In genomic region chr2:96552284-96553175, GRCh38 we compare ENCODE assay signal across 17 cellular contexts. TPM values are rescaled to one million over a fixed set of nuclear protein-coding genes. Genes with fewer than 3 reads are reported as not detected.
DNase-seq lines count a peak whose midpoint lies in the region; ATAC-seq and TF ChIP-seq lines count a peak whose summit lies in the region.
"Had no signal": no experiment of that assay in that cellular context is flagged by ENCODE, and none has a peak within 500 bp of the region (broad histone marks: within the 10 kb centered on the region; RNA-seq: fewer than 3 reads in every experiment).

No MANE protein-coding gene starts in this region.

- intact Hi-C loops in psoas muscle (cut with DNase I): no loop called here

- H3F3A ChIP-seq in MM.1S (ENCODE audit: insufficient read depth, low read length): peaks cover 73% of the 10 kb centered on the region

- H3K4me3 Mint-ChIP-seq in CD4-positive, CD25-positive, alpha-beta regulatory T cell: peak overlapping the region in 2 of 4 donors; percentile 19 to 57
- no peak overlapping the region for H3K4me3 Mint-ChIP-seq in endodermal cell

- no peak overlapping the region for H2AFZ ChIP-seq in MM.1S (ENCODE audit: low read length)

- H3K27ac ChIP-seq in CD4-positive, CD25-positive, alpha-beta regulatory T cell (ENCODE audit: insufficient read depth, low read length, poor library complexity, severe bottlenecking): no peak overlapping the region
- H3K27ac ChIP-seq in MM.1S (ENCODE audit: low read length): peak overlapping the region; percentile 30; the same call in 1 of the 2 replicates
- H3K27ac ChIP-seq in endodermal cell (ENCODE audit: low read depth, low read length): no peak overlapping the region
- H3K27ac ChIP-seq in psoas muscle: no peak overlapping the region
- H3K27ac ChIP-seq: esophagus squamous epithelium, RWPE1 had no signal

- H3K27me3 ChIP-seq in CD4-positive, CD25-positive, alpha-beta regulatory T cell (ENCODE audit: control insufficient read depth, insufficient read depth, low read length): no peaks in the 10 kb centered on the region
- H3K27me3 ChIP-seq in MM.1S (replicated peaks; ENCODE audit: insufficient read depth, low read length) (no peaks in the 10 kb centered on the region), endodermal cell (ENCODE audit: control insufficient read depth, insufficient read depth, low read length, poor library complexity, severe bottlenecking) (no peaks in the 10 kb centered on the region), psoas muscle (ENCODE audit: insufficient read depth in 3 of 3, low read length in 2 of 3) (no peaks in the 10 kb centered on the region)
- H3K27me3 ChIP-seq: esophagus squamous epithelium had no signal

- no peaks in the 10 kb centered on the region for H3K9me3 ChIP-seq in CD4-positive, CD25-positive, alpha-beta regulatory T cell (ENCODE audit: control insufficient read depth in 2 of 2, low read length in 2 of 2)
- H3K9me3 ChIP-seq in MM.1S (replicated peaks; ENCODE audit: insufficient read depth, low read length) (no peaks in the 10 kb centered on the region), endodermal cell (ENCODE audit: control insufficient read depth, low read length) (no peaks in the 10 kb centered on the region), psoas muscle (no peaks in the 10 kb centered on the region)
- H3K9me3 ChIP-seq: A549, esophagus squamous epithelium had no signal

- peaks cover 0 to 31% (median 12%) of the 10 kb centered on the region in 4 donors for H3K4me1 Mint-ChIP-seq in CD4-positive, CD25-positive, alpha-beta regulatory T cell
- peaks cover 6% of the 10 kb centered on the region for H3K4me1 Mint-ChIP-seq in endodermal cell

- peak; percentile 15 for DNase-seq in activated CD4-positive, alpha-beta T cell treated with anti-CD3 and anti-CD28 coated beads for 48 hours
- no peak for DNase-seq in activated CD4-positive, alpha-beta T cell treated with anti-CD3 and anti-CD28 coated beads, Interleukin-2, amount 50 U/mL, for 48 hours
- DNase-seq in CD4-positive, CD25-positive, alpha-beta regulatory T cell: no peak
- DNase-seq in MM.1S: no peak
- peak; percentile 30 for DNase-seq in endodermal cell
- no peak for DNase-seq in mucosa of gallbladder (ENCODE audit: low spot score)
- DNase-seq in psoas muscle: no peak
- DNase-seq: DND-41; esophagus squamous epithelium; NCI-H510A; stimulated activated CD4-positive, alpha-beta T cell treated with anti-CD3 and anti-CD28 coated beads, Interleukin-12 subunit alpha, Interleukin-12 subunit beta, amount 100 ng/mL, for 4 hours had no signal

- H3K36me3 ChIP-seq in CD4-positive, CD25-positive, alpha-beta regulatory T cell (ENCODE audit: control insufficient read depth, insufficient read depth, low read length): peaks cover 43% of the 10 kb centered on the region
- H3K36me3 ChIP-seq in MM.1S (replicated peaks; ENCODE audit: insufficient read depth, low read length) (peaks cover 29% of the 10 kb centered on the region), endodermal cell (ENCODE audit: control insufficient read depth, insufficient read depth, low read length) (no peaks in the 10 kb centered on the region), psoas muscle (ENCODE audit: insufficient read depth in 1 of 2, low read depth in 1 of 2) (peaks cover 0 to 59% of the 10 kb centered on the region in 2 donors)

- 91 to 93% methylated on average over 8 to 18 of the region's 18 CpGs for WGBS in endodermal cell (ENCODE audit: insufficient coverage in 1 of 2, insufficient read length in 1 of 2), 2 experiments
- WGBS in psoas muscle, 3 donors: 85 to 91% (median 89%) methylated on average over 18 of the region's 18 CpGs

- peak overlapping the region in 2 of 3 donors; percentile 78 to 92 for H3K27ac Mint-ChIP-seq in CD4-positive, CD25-positive, alpha-beta regulatory T cell
- no peak overlapping the region for H3K27ac Mint-ChIP-seq in endodermal cell

- TF ChIP-seq CTCF in MM.1S (IDR thresholded peaks at IDR 0.05; ENCODE audit: low read length): no peak
- no peak for TF ChIP-seq CTCF in endodermal cell (conservative IDR thresholded peaks at IDR 0.05)
- TF ChIP-seq CTCF in psoas muscle (IDR thresholded peaks at IDR 0.05): no peak

- H3K9ac ChIP-seq in MM.1S (ENCODE audit: low read length) (no peak overlapping the region), endodermal cell (ENCODE audit: extremely low read depth, low read length, poor library complexity, severe bottlenecking) (no peak overlapping the region)

- ATAC-seq in CD4-positive, CD25-positive, alpha-beta regulatory T cell (ENCODE audit: low read depth in 2 of 2): peak in 1 of 2 donors; percentile 6
- ATAC-seq in HG03039 (IDR thresholded peaks at IDR 0.05; ENCODE audit: unreplicated experiment) (no peak), psoas muscle (no peak)
- ATAC-seq: A549, HCT116, K562 had no signal

- no peaks in the 10 kb centered on the region for H3K27me3 Mint-ChIP-seq in CD4-positive, CD25-positive, alpha-beta regulatory T cell
- H3K27me3 Mint-ChIP-seq in endodermal cell (ENCODE audit: insufficient read depth): peaks cover 2% of the 10 kb centered on the region

- H3K9me3 Mint-ChIP-seq in CD4-positive, CD25-positive, alpha-beta regulatory T cell: peaks cover 0 to 1% (median 0%) of the 10 kb centered on the region in 7 donors
- H3K9me3 Mint-ChIP-seq in endodermal cell: no peaks in the 10 kb centered on the region

- no peak overlapping the region for H3K4me3 ChIP-seq in CD4-positive, CD25-positive, alpha-beta regulatory T cell (ENCODE audit: low read depth, low read length)
- H3K4me3 ChIP-seq in MM.1S (ENCODE audit: low read length) (no peak overlapping the region), endodermal cell (ENCODE audit: low read length) (no peak overlapping the region), psoas muscle (no peak overlapping the region)
- H3K4me3 ChIP-seq: A549, esophagus squamous epithelium, K562 had no signal

- H3K4me2 ChIP-seq in MM.1S (ENCODE audit: low read depth, low read length): peak overlapping the region; percentile 4; the same call in 1 of the 2 replicates
- H3K4me2 ChIP-seq: A549 had no signal

- H3K9me2 ChIP-seq in MM.1S (replicated peaks; ENCODE audit: insufficient read depth, low read length): no peaks in the 10 kb centered on the region

- H3K79me2 ChIP-seq in MM.1S (ENCODE audit: low read length): peaks cover 31% of the 10 kb centered on the region

- H3K36me3 Mint-ChIP-seq in CD4-positive, CD25-positive, alpha-beta regulatory T cell: no peaks in the 10 kb centered on the region
- H3K36me3 Mint-ChIP-seq in endodermal cell (ENCODE audit: low read depth): peaks cover 1% of the 10 kb centered on the region

- peaks cover 13% of the 10 kb centered on the region for H3K4me1 ChIP-seq in CD4-positive, CD25-positive, alpha-beta regulatory T cell (ENCODE audit: control insufficient read depth, insufficient read depth, low read length, poor library complexity, severe bottlenecking)
- H3K4me1 ChIP-seq in MM.1S (ENCODE audit: low read length) (peaks cover 13% of the 10 kb centered on the region), endodermal cell (ENCODE audit: control insufficient read depth, insufficient read depth, low read length) (no peaks in the 10 kb centered on the region), psoas muscle (peaks cover 31% of the 10 kb centered on the region)

- H4K20me1 ChIP-seq in MM.1S (ENCODE audit: insufficient read depth, low read length): peaks cover 49% of the 10 kb centered on the region

RNA-seq across cellular contexts. Expression of gene ARID5A, which starts 16.0 kb away (rescaled TPM):
- 180 TPM for total RNA-seq in CD4-positive, CD25-positive, alpha-beta regulatory T cell
- 10 to 100 TPM; 63.5 to 85.6 (median 73.6) TPM for polyA plus RNA-seq in CD4-positive, CD25-positive, alpha-beta regulatory T cell
- total RNA-seq in endodermal cell (1 to 10 TPM; 1.8 to 3.5 TPM), mucosa of gallbladder (30.2 TPM), psoas muscle (10 to 100 TPM; 25.7 to 73.6 (median 37.8) TPM)
- polyA plus RNA-seq in endodermal cell (2013, experiment 1 of 2): 6.4 TPM
- polyA plus RNA-seq in endodermal cell (2013, experiment 2 of 2): 6.9 TPM
- 10 to 100 TPM; 12.9 to 29.9 (median 18.2) TPM for polyA plus RNA-seq in psoas muscle

RNA-seq across cellular contexts. Expression of gene NEURL3, which starts 47.4 kb away (rescaled TPM):
- not detected for total RNA-seq in CD4-positive, CD25-positive, alpha-beta regulatory T cell
- under 1 TPM in 1 of 4 donors, not detected in 3; 0.18 TPM for polyA plus RNA-seq in CD4-positive, CD25-positive, alpha-beta regulatory T cell
- total RNA-seq in endodermal cell (not detected), mucosa of gallbladder (3.7 TPM), psoas muscle (under 1 TPM in 1 of 4 donors, not detected in 3; 0.59 TPM)
- polyA plus RNA-seq in endodermal cell (2013, experiment 1 of 2): not detected
- polyA plus RNA-seq in endodermal cell (2013, experiment 2 of 2): not detected
- polyA plus RNA-seq in psoas muscle: under 1 TPM in 2 of 3 donors, not detected in 1; 0.09 TPM
- total RNA-seq: esophagus squamous epithelium, K562, mesenteric fat pad had no signal
- polyA plus RNA-seq: K562 had no signal

Comparison
In these comparisons a context has a peak if more than half of its experiments do, and no peak if none do; other contexts are left out.
1. DNase-seq: peak in activated CD4-positive, alpha-beta T cell treated with anti-CD3 and anti-CD28 coated beads for 48 hours (single experiment) and endodermal cell (single experiment); none in activated CD4-positive, alpha-beta T cell treated with anti-CD3 and anti-CD28 coated beads, Interleukin-2, amount 50 U/mL, for 48 hours (0 of 2), CD4-positive, CD25-positive, alpha-beta regulatory T cell (0 of 3), MM.1S (single experiment), mucosa of gallbladder (single experiment) and psoas muscle (0 of 2).